Comparison of ENCODE assay signal across 25 cellular contexts in genomic region chr17:40886090-40886489, GRCh38. TPM values are rescaled to one million over a fixed set of nuclear protein-coding genes. Genes with fewer than 3 reads are reported as not detected.
DNase-seq lines count a peak whose midpoint lies in the region; FAIRE-seq and TF ChIP-seq lines count a peak whose summit lies in the region.
"Had no signal": no experiment of that assay in that cellular context is flagged by ENCODE, and none has a peak within 500 bp of the region (broad histone marks: within the 10 kb centered on the region; RNA-seq: fewer than 3 reads in every experiment).

No MANE protein-coding gene starts in this region.

- no peak for TF ChIP-seq POLR2A in endothelial cell of umbilical vein (IDR thresholded peaks at IDR 0.05; ENCODE audit: low read depth, low read length)

- no peak overlapping the region for H3K4me2 ChIP-seq in endothelial cell of umbilical vein (ENCODE audit: insufficient read depth, low read length)
- H3K4me2 ChIP-seq in osteoblast (ENCODE audit: insufficient read depth, low read length) = no peak overlapping the region

- CTCF ChIA-PET in endothelial cell of umbilical vein (lab: Charles Lee) = interaction anchor here (1.4 kb wide), 1 partner anchor 8 kb away, joined by 5 read pairs; no protein-coding TSS in a partner anchor

- BruUV-seq in endothelial cell of umbilical vein (replicated peaks; lab: Mats Ljungman, UMichigan) = no TSS peak

- H3K27me3 ChIP-seq in endothelial cell of umbilical vein (ENCODE audit: control insufficient read depth in 2 of 2, insufficient read depth in 2 of 2, low read length in 2 of 2) (peaks cover 10 to 25% of the 10 kb centered on the region in 2 experiments), small intestine (ENCODE audit: control insufficient read depth in 2 of 2, insufficient read depth in 2 of 2, low read length in 2 of 2) (peaks cover 0 to 2% of the 10 kb centered on the region in 2 donors), osteoblast (ENCODE audit: insufficient read depth, low read length) (peaks cover 9% of the 10 kb centered on the region)

- H3K79me2 ChIP-seq in endothelial cell of umbilical vein (ENCODE audit: control insufficient read depth, insufficient read depth, low read length) = no peaks in the 10 kb centered on the region
- H3K79me2 ChIP-seq in osteoblast (ENCODE audit: insufficient read depth, low read length) = no peaks in the 10 kb centered on the region

- H3K9ac ChIP-seq in endothelial cell of umbilical vein (replicated peaks; ENCODE audit: extremely low read depth, insufficient read depth, low read length) = no peak overlapping the region

- H2AFZ ChIP-seq in endothelial cell of umbilical vein (ENCODE audit: low read depth, low read length) (no peak overlapping the region), osteoblast (ENCODE audit: low read length) (no peak overlapping the region)

- H3K9me1 ChIP-seq in endothelial cell of umbilical vein (replicated peaks; ENCODE audit: control insufficient read depth, extremely low read depth, insufficient read depth, low read length) = no peaks in the 10 kb centered on the region

- FAIRE-seq in endothelial cell of umbilical vein (lab: Jason Lieb, UNC) = no peak
- FAIRE-seq in small intestine (lab: Jason Lieb, UNC) = no peak
- FAIRE-seq: H1 had no signal

- H3K4me1 ChIP-seq in endothelial cell of umbilical vein (ENCODE audit: control insufficient read depth, extremely low read depth, insufficient read depth, low read length) = no peaks in the 10 kb centered on the region
- no peaks in the 10 kb centered on the region for H3K4me1 ChIP-seq in small intestine (ENCODE audit: control insufficient read depth in 2 of 2, insufficient read depth in 1 of 2, low read depth in 1 of 2, low read length in 1 of 2)
- H3K4me1 ChIP-seq in osteoblast (ENCODE audit: insufficient read depth, low read length) = no peaks in the 10 kb centered on the region

- no peaks in the 10 kb centered on the region for H3K36me3 ChIP-seq in endothelial cell of umbilical vein (ENCODE audit: control insufficient read depth in 2 of 2, extremely low read depth in 1 of 2, insufficient read depth in 2 of 2, low read length in 2 of 2)
- peaks cover 0 to 7% of the 10 kb centered on the region in 2 donors for H3K36me3 ChIP-seq in small intestine (ENCODE audit: control insufficient read depth in 2 of 2, insufficient read depth in 2 of 2, low read length in 2 of 2)
- H3K36me3 ChIP-seq in osteoblast (ENCODE audit: insufficient read depth, low read length) = no peaks in the 10 kb centered on the region
- H3K36me3 ChIP-seq: tibial artery had no signal

- H4K20me1 ChIP-seq in endothelial cell of umbilical vein (replicated peaks; ENCODE audit: control insufficient read depth, extremely low read depth, insufficient read depth, low read length) (no peaks in the 10 kb centered on the region), osteoblast (ENCODE audit: insufficient read depth, low read length) (no peaks in the 10 kb centered on the region)

- dilution Hi-C loops in endothelial cell of umbilical vein (cut with MboI; ENCODE audit: extremely low pct_ligation_motif_present, low sequenced_read_pairs) = no loop called here

- intact Hi-C loops in endothelial cell of umbilical vein (cut with micrococcal nuclease) = no loop called here

- 11 to 35% (median 29%) methylated on average over 3 of the region's 3 CpGs for WGBS in small intestine, 3 donors

- POLR2A ChIA-PET in endothelial cell of umbilical vein (lab: Charles Lee) = no interaction called here

- DNase-seq in DMS53 (lab: John Stamatoyannopoulos, UW) (peak; percentile 39), DMS53 treated with DMSO at 0.1 percent for 48 hours (lab: John Stamatoyannopoulos, UW; ENCODE audit: unreplicated experiment) (no peak), LoVo (ENCODE audit: low spot score) (peak; percentile 55), endothelial cell of umbilical vein (ENCODE audit: low read depth, low spot score) (peak; percentile 5), small intestine (peak; percentile 85), NCI-H146 treated with DMSO at 0.1 percent for 48 hours (lab: John Stamatoyannopoulos, UW; ENCODE audit: unreplicated experiment) (no peak), osteoblast (ENCODE audit: insufficient read length, low spot score, missing footprints) (no peak)
- no peak for DNase-seq in activated CD4-positive, CD25-positive, alpha-beta regulatory T cell (lab: John Stamatoyannopoulos, UW)
- DNase-seq: 8988T; activated CD4-positive, alpha-beta T cell treated with anti-CD3 and anti-CD28 coated beads for 4 hours; activated CD8-positive, alpha-beta memory T cell treated with anti-CD3 and anti-CD28 coated beads, Interleukin-2, amount 50 U/mL, for 4 hours; activated gamma-delta T cell; DMS79; foreskin melanocyte; KBM-7; naive B cell; NCI-H1105; T-helper 9 cell; tibial artery had no signal

- no peak for TF ChIP-seq CTCF in endothelial cell of umbilical vein (IDR thresholded peaks at IDR 0.05; ENCODE audit: extremely low read depth in 1 of 2, insufficient read depth in 1 of 2, low read depth in 1 of 2, low read length in 2 of 2)
- no peak for TF ChIP-seq CTCF in osteoblast (IDR thresholded peaks at IDR 0.05; ENCODE audit: extremely low read depth, low read depth, low read length)

- H3K27ac ChIP-seq in endothelial cell of umbilical vein (ENCODE audit: insufficient read depth, low read depth, low read length) (no peak overlapping the region), small intestine (ENCODE audit: low read depth in 1 of 2, low read length in 1 of 2) (peak overlapping the region; percentile 8 to 56), osteoblast (ENCODE audit: low read depth, low read length) (no peak overlapping the region)
- H3K27ac ChIP-seq: HL-60, skin epidermis, tibial artery had no signal

- H3K4me3 ChIP-seq in endothelial cell of umbilical vein (replicated peaks in 1 of 3; ENCODE audit: insufficient read depth in 1 of 3, low read depth in 1 of 3, low read length in 3 of 3) (no peak overlapping the region), small intestine (ENCODE audit: low read depth in 1 of 2, low read length in 2 of 2) (no peak overlapping the region), osteoblast (ENCODE audit: insufficient read depth, low read length) (no peak overlapping the region)
- H3K4me3 ChIP-seq: skin epidermis, tibial artery had no signal

- H3K9me3 ChIP-seq in endothelial cell of umbilical vein (replicated peaks; ENCODE audit: control insufficient read depth, insufficient read depth, low read length) (no peaks in the 10 kb centered on the region), small intestine (ENCODE audit: control insufficient read depth, low read depth) (no peaks in the 10 kb centered on the region), osteoblast (ENCODE audit: low read depth, low read length) (no peaks in the 10 kb centered on the region)
- H3K9me3 ChIP-seq: tibial artery had no signal

TF ChIP-seq in endothelial cell of umbilical vein, 7 proteins besides CTCF, POLR2A, EP300 and RAD21:
- TF ChIP-seq EZH2 (IDR thresholded peaks at IDR 0.05; ENCODE audit: borderline replicate concordance, low read depth, low read length, severe bottlenecking) = no peak
- TF ChIP-seq GATA2 (IDR thresholded peaks at IDR 0.05; ENCODE audit: insufficient read depth, insufficient read length, low read depth, low read length) = no peak
- TF ChIP-seq MAX (IDR thresholded peaks at IDR 0.05; ENCODE audit: insufficient read depth, insufficient read length) = no peak
- no peak for TF ChIP-seq POLR2AphosphoS5 (IDR thresholded peaks at IDR 0.05; ENCODE audit: insufficient read depth, low read depth, low read length)
- no peak for TF ChIP-seq FOS (IDR thresholded peaks at IDR 0.05; ENCODE audit: borderline replicate concordance, insufficient read depth, low read length)
- no peak for TF ChIP-seq MYC (IDR thresholded peaks at IDR 0.05; ENCODE audit: low read depth, low read length)
- no peak for TF ChIP-seq JUN (IDR thresholded peaks at IDR 0.05; ENCODE audit: borderline replicate concordance, insufficient read depth, insufficient read length, low read depth)

RNA-seq across cellular contexts. Expression of gene KRT20, which starts 1.0 kb away (rescaled TPM):
- total RNA-seq in endothelial cell of umbilical vein = not detected in 2 replicates
- not detected in 2 replicates for polyA plus RNA-seq in endothelial cell of umbilical vein
- not detected in 2 replicates for polyA plus RNA-seq in endothelial cell of umbilical vein (2011; cell fraction: cytosol; rRNA removed)
- not detected in 2 replicates for polyA plus RNA-seq in endothelial cell of umbilical vein (2011; cell fraction: nucleus; rRNA removed)
- polyA plus RNA-seq in endothelial cell of umbilical vein (2012) = not detected in 2 replicates
- polyA minus RNA-seq in endothelial cell of umbilical vein = not detected in 2 replicates
- not detected for polyA minus RNA-seq in endothelial cell of umbilical vein (2011; cell fraction: cytosol; rRNA and poly(A)+ RNA removed)
- polyA minus RNA-seq in endothelial cell of umbilical vein (2011; cell fraction: nucleus; rRNA and poly(A)+ RNA removed) = not detected in 2 replicates
- 1,000 to 10,000 TPM in 1 of 3 donors, 100 to 1,000 TPM in 2; 369 to 1,534 (median 721) TPM for polyA plus RNA-seq in small intestine
- total RNA-seq in osteoblast = not detected in 2 replicates
- total RNA-seq: H1, liver had no signal
- polyA plus RNA-seq: CD14-positive monocyte, H1, liver had no signal

RNA-seq across cellular contexts. Expression of gene KRT12, which starts 19.1 kb away (rescaled TPM):
- total RNA-seq in endothelial cell of umbilical vein (not detected in 2 replicates), osteoblast (not detected in 2 replicates)
- polyA plus RNA-seq in endothelial cell of umbilical vein (not detected in 2 replicates), small intestine (1 to 10 TPM in 2 of 3 donors, under 1 TPM in 1; 0.33 to 9.2 (median 5.9) TPM)
- polyA plus RNA-seq in endothelial cell of umbilical vein (2011; cell fraction: cytosol; rRNA removed) = not detected in 2 replicates
- not detected in 2 replicates for polyA plus RNA-seq in endothelial cell of umbilical vein (2011; cell fraction: nucleus; rRNA removed)
- not detected in 2 replicates for polyA plus RNA-seq in endothelial cell of umbilical vein (2012)
- not detected in 2 replicates for polyA minus RNA-seq in endothelial cell of umbilical vein
- polyA minus RNA-seq in endothelial cell of umbilical vein (2011; cell fraction: cytosol; rRNA and poly(A)+ RNA removed) = not detected
- polyA minus RNA-seq in endothelial cell of umbilical vein (2011; cell fraction: nucleus; rRNA and poly(A)+ RNA removed) = not detected in 2 replicates
- total RNA-seq: cerebellum, H1, liver had no signal
- polyA plus RNA-seq: CD14-positive monocyte, H1, liver had no signal

RNA-seq across cellular contexts. Expression of gene KRT23, which starts 51.4 kb away (rescaled TPM):
- total RNA-seq in endothelial cell of umbilical vein (not detected in 2 replicates), osteoblast (0.36 and 0.59 TPM in 2 replicates)
- polyA plus RNA-seq in endothelial cell of umbilical vein (not detected in 2 replicates), small intestine (under 1 TPM in 1 of 3 donors, not detected in 2; 0.82 TPM)
- not detected in 2 replicates for polyA plus RNA-seq in endothelial cell of umbilical vein (2011; cell fraction: cytosol; rRNA removed)
- not detected in 2 replicates for polyA plus RNA-seq in endothelial cell of umbilical vein (2011; cell fraction: nucleus; rRNA removed)
- polyA plus RNA-seq in endothelial cell of umbilical vein (2012) = not detected in 2 replicates
- not detected in 2 replicates for polyA minus RNA-seq in endothelial cell of umbilical vein
- not detected for polyA minus RNA-seq in endothelial cell of umbilical vein (2011; cell fraction: cytosol; rRNA and poly(A)+ RNA removed)
- polyA minus RNA-seq in endothelial cell of umbilical vein (2011; cell fraction: nucleus; rRNA and poly(A)+ RNA removed) = not detected in 2 replicates
- total RNA-seq: cerebellum, H1 had no signal
- polyA plus RNA-seq: H1 had no signal

Comparison
In these comparisons a context has a peak if more than half of its experiments do, and no peak if none do; other contexts are left out.
1. DNase-seq: peak in DMS53 (single experiment), LoVo (single experiment), endothelial cell of umbilical vein (single experiment) and small intestine (single experiment); none in DMS53 treated with DMSO at 0.1 percent for 48 hours (single experiment), NCI-H146 treated with DMSO at 0.1 percent for 48 hours (single experiment), activated CD4-positive, CD25-positive, alpha-beta regulatory T cell (0 of 4) and osteoblast (single experiment).
2. H3K27ac ChIP-seq: peak in small intestine (2 of 2); none in endothelial cell of umbilical vein (single experiment) and osteoblast (single experiment).